1 cellular context compared by ENCODE assay signal in genomic region chr14:59582845-59583509, GRCh38.
TF ChIP-seq lines count a peak whose summit lies in the region.

No MANE protein-coding gene starts in this region.

TF ChIP-seq in WTC11, 78 proteins besides CTCF, POLR2A, EP300 and RAD21 (continued from another document):
- TF ChIP-seq ZSCAN18 (CRISPR knock-in tag; IDR thresholded peaks at IDR 0.05), result no peak
- no peak for TF ChIP-seq EMX1 (CRISPR knock-in tag; IDR thresholded peaks at IDR 0.05)
- TF ChIP-seq ZNF396 (CRISPR knock-in tag; IDR thresholded peaks at IDR 0.05; ENCODE audit: borderline replicate concordance), result no peak
- TF ChIP-seq ZNF219 (CRISPR knock-in tag; IDR thresholded peaks at IDR 0.05; ENCODE audit: borderline replicate concordance), result no peak
- no peak for TF ChIP-seq AFF4 (CRISPR knock-in tag; IDR thresholded peaks at IDR 0.05; ENCODE audit: borderline replicate concordance)
